Comparison of ENCODE assay signal across 24 cellular contexts in the genomic region with DNA sequence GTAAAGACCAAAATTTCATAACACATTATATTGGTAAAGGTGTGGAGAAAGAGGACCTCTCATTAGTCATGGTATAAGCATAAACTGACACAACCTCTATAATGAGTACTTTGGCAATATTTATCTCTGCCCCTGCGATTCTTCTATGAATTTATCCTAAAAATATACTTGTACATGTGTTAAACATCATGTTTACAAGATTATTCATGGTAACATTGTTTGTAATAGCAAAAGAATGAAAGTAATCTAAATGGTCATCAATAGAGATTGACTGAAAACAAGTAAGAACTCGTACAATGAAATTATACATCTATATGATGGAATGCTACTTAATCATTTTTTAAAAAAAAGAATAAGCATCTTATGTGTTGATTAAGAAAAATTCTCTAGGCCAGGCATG.
"Had no signal": no experiment of that assay in that cellular context is flagged by ENCODE, and none has a peak within 500 bp of the region (broad histone marks: within the 10 kb centered on the region; RNA-seq: fewer than 3 reads in every experiment).

No MANE protein-coding gene starts in this region.

- H3K4me1 Mint-ChIP-seq: memory B cell had no signal

- H3K9me3 ChIP-seq: sigmoid colon, suprapubic skin, thoracic aorta, tibial artery, upper lobe of right lung had no signal

- H3K36me3 ChIP-seq: ovary had no signal

- H3K27ac ChIP-seq: left ventricle myocardium inferior, ovary, sigmoid colon, spleen, suprapubic skin, thoracic aorta, tibial artery, upper lobe of right lung had no signal

- DNase-seq: hypothalamus; immature natural killer cell; left ventricle myocardium inferior; naive thymus-derived CD8-positive, alpha-beta T cell; ovary; retina; right cardiac atrium; sigmoid colon; small intestine; spleen; stimulated activated CD4-positive, alpha-beta T cell treated with anti-CD3 and anti-CD28 coated beads, Interleukin-4, amount 100 ng/mL, for 24 hours; stimulated activated naive CD4-positive, alpha-beta T cell; tibial artery; trophoblast cell; upper lobe of right lung had no signal

- FAIRE-seq: islet of Langerhans, small intestine, urothelium cell line had no signal

- H3K4me3 ChIP-seq: left ventricle myocardium inferior, lung, ovary, sigmoid colon, spleen, suprapubic skin, thoracic aorta, tibial artery, upper lobe of right lung had no signal

- ATAC-seq: naive thymus-derived CD8-positive, alpha-beta T cell; right cardiac atrium; stimulated activated effector memory CD8-positive, alpha-beta T cell treated with anti-CD3 and anti-CD28 coated beads, Interleukin-12 subunit alpha, Interleukin-12 subunit beta, amount 100 ng/mL, for 72 hours; upper lobe of right lung had no signal

- H3K4me1 ChIP-seq: sigmoid colon, spleen, suprapubic skin, tibial artery, upper lobe of right lung had no signal

- H3K27me3 ChIP-seq: ovary, sigmoid colon, spleen, suprapubic skin, tibial artery, upper lobe of right lung had no signal

- H3K27me3 Mint-ChIP-seq: memory B cell; naive thymus-derived CD8-positive, alpha-beta T cell; progenitor cell of endocrine pancreas; stimulated activated naive CD8-positive, alpha-beta T cell treated with anti-CD3 and anti-CD28 coated beads, Interleukin-15, Interleukin-2, amounts not matched to agents 100 ng/mL and 50 ng/mL, for 24 hours had no signal

- H3K4me3 Mint-ChIP-seq: immature natural killer cell; memory B cell; naive thymus-derived CD8-positive, alpha-beta T cell; stimulated activated naive CD8-positive, alpha-beta T cell treated with anti-CD3 and anti-CD28 coated beads, Interleukin-15, Interleukin-2, amounts not matched to agents 100 ng/mL and 50 ng/mL, for 24 hours had no signal

- H3K27ac Mint-ChIP-seq: memory B cell; progenitor cell of endocrine pancreas; stimulated activated naive CD8-positive, alpha-beta T cell treated with anti-CD3 and anti-CD28 coated beads, Interleukin-15, Interleukin-2, amounts not matched to agents 100 ng/mL and 50 ng/mL, for 24 hours had no signal
